ENCODE assay signal across 1 cellular context in the genomic region with DNA sequence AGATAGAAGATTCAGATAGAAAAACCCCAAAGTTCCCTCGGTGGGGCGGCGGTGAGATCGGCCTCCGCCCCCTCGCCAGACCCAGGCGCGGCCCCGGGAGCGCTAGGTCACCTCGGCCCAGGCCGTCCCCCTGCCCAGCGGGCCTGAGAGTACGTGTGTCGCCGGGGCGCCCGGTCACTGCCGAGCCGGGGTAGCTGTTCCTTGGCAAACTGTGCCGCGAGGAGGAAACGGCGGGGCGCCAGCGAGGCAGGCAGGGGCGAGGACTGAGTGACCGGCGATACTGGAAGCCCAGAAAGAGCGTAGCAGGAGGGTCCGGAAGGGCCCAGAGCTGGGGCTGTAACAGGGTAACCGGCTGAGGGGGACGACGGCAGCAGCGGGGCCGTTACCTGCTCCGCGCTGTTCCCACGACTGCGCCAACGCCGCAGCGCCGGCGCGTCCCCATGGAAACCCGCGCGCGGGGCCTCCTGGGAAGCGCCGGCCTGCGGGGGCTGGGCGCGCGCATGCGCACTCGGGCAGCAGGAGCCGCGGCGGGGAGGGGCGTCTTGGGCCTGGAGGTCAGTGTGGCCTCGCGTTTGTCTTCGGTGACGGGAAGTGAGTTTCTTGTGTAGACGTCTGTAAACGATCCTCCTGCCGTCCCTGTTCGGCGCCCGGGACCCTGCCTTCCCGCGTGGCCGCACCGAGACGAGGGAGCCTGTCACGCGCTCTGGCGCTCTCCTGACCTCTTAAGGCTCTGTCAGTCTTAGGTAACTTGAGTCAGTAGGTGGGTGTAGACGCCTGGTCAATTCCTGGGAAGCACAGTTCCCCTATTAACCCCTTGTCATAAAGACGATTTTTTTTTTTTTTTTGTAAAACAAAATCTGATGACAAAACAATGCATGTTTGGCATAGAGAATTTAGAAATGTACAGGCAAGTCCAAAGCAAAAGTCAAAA.
A peak's percentile ranks its signal among the peaks of the same experiment; 100 is the strongest.
TF ChIP-seq lines count a peak whose summit lies in the region.

A gene (minus strand): TSS at position 440 of the 931 bp plus-strand sequence. CDS start 17,285 bp downstream, outside the sequence.

TF ChIP-seq in K562, 482 proteins besides CTCF, POLR2A, EP300 and RAD21 (continued from another document and continues in another):
- TF ChIP-seq, protein P1, sequence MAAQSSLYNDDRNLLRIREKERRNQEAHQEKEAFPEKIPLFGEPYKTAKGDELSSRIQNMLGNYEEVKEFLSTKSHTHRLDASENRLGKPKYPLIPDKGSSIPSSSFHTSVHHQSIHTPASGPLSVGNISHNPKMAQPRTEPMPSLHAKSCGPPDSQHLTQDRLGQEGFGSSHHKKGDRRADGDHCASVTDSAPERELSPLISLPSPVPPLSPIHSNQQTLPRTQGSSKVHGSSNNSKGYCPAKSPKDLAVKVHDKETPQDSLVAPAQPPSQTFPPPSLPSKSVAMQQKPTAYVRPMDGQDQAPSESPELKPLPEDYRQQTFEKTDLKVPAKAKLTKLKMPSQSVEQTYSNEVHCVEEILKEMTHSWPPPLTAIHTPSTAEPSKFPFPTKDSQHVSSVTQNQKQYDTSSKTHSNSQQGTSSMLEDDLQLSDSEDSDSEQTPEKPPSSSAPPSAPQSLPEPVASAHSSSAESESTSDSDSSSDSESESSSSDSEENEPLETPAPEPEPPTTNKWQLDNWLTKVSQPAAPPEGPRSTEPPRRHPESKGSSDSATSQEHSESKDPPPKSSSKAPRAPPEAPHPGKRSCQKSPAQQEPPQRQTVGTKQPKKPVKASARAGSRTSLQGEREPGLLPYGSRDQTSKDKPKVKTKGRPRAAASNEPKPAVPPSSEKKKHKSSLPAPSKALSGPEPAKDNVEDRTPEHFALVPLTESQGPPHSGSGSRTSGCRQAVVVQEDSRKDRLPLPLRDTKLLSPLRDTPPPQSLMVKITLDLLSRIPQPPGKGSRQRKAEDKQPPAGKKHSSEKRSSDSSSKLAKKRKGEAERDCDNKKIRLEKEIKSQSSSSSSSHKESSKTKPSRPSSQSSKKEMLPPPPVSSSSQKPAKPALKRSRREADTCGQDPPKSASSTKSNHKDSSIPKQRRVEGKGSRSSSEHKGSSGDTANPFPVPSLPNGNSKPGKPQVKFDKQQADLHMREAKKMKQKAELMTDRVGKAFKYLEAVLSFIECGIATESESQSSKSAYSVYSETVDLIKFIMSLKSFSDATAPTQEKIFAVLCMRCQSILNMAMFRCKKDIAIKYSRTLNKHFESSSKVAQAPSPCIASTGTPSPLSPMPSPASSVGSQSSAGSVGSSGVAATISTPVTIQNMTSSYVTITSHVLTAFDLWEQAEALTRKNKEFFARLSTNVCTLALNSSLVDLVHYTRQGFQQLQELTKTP (IDR thresholded peaks at IDR 0.05; ENCODE audit: low read depth in 1 of 2, partially characterized antibody in 2 of 2), result peak in 1 of 2 experiments; percentile 45
- TF ChIP-seq ELF1 (tag; IDR thresholded peaks at IDR 0.05) (no peak; the same call in none of the 2 replicates), MAFF (IDR thresholded peaks at IDR 0.05; ENCODE audit: low read length) (no peak), RHOXF2B (CRISPR knock-in tag; conservative IDR thresholded peaks at IDR 0.05) (no peak), TAF15 (IDR thresholded peaks at IDR 0.05; ENCODE audit: low read depth, low read length) (no peak), SRSF9 (IDR thresholded peaks at IDR 0.05; ENCODE audit: borderline replicate concordance, low read depth, low read length) (no peak), RBBP5 (IDR thresholded peaks at IDR 0.05; ENCODE audit: borderline replicate concordance, insufficient read depth, low read length, poor library complexity, severe bottlenecking) (peak; percentile 91), NFXL1 (CRISPR knock-in tag; IDR thresholded peaks at IDR 0.05) (no peak), RBM17 (IDR thresholded peaks at IDR 0.05; ENCODE audit: borderline replicate concordance, low read depth, low read length) (no peak), SMAD2 (IDR thresholded peaks at IDR 0.05; ENCODE audit: low read depth, low read length) (no peak), ZBTB8A (IDR thresholded peaks at IDR 0.05; ENCODE audit: partially characterized antibody) (no peak), MBD2 (IDR thresholded peaks at IDR 0.05; ENCODE audit: borderline replicate concordance, low read depth) (no peak), ZNF239 (CRISPR knock-in tag; IDR thresholded peaks at IDR 0.05) (0 out of 2 replicates have a peak, but pooled peaks have one; percentile 26), KLF6 (CRISPR knock-in tag; IDR thresholded peaks at IDR 0.05; ENCODE audit: borderline replicate concordance) (no peak), PCBP2 (IDR thresholded peaks at IDR 0.05; ENCODE audit: low read depth, low read length, poor library complexity, severe bottlenecking) (no peak), SIX5 (IDR thresholded peaks at IDR 0.05; ENCODE audit: borderline replicate concordance in 1 of 2, insufficient read depth in 1 of 2, low read depth in 1 of 2, low read length in 2 of 2) (0 out of 4 replicates have a peak, but pooled peaks of 1 of the 2 experiments have one; percentile 19), ZNF780A (CRISPR knock-in tag; IDR thresholded peaks at IDR 0.05) (no peak), ZNF253 (CRISPR knock-in tag; conservative IDR thresholded peaks at IDR 0.05) (no peak), NFYB (IDR thresholded peaks at IDR 0.05; ENCODE audit: extremely low read depth, insufficient read length) (no peak), HMG20A (CRISPR knock-in tag; conservative IDR thresholded peaks at IDR 0.05) (no peak), XRCC5 (IDR thresholded peaks at IDR 0.05; ENCODE audit: low read depth, low read length) (no peak), KAT7 (CRISPR knock-in tag; IDR thresholded peaks at IDR 0.05; ENCODE audit: borderline replicate concordance) (no peak), SETDB1 (IDR thresholded peaks at IDR 0.05; ENCODE audit: low read length) (no peak), CBFA2T2 (conservative IDR thresholded peaks at IDR 0.05) (no peak), ZNF324 (CRISPR knock-in tag; IDR thresholded peaks at IDR 0.05) (no peak; the same call in 1 of the 2 replicates), SP1 (CRISPR knock-in tag; IDR thresholded peaks at IDR 0.05) (no peak), TSC22D4 (tag; IDR thresholded peaks at IDR 0.05) (no peak), MCM7 (IDR thresholded peaks at IDR 0.05) (no peak), MXI1 (IDR thresholded peaks at IDR 0.05; ENCODE audit: low read depth, low read length) (peak; percentile 90), FOXJ3 (CRISPR knock-in tag; IDR thresholded peaks at IDR 0.05) (no peak), RAD51 (IDR thresholded peaks at IDR 0.05; ENCODE audit: borderline replicate concordance, low read depth) (peak; percentile 37; the same call in 1 of the 2 replicates), PHF20 (IDR thresholded peaks at IDR 0.05; ENCODE audit: partially characterized antibody) (no peak)
- TF ChIP-seq, protein P2, sequence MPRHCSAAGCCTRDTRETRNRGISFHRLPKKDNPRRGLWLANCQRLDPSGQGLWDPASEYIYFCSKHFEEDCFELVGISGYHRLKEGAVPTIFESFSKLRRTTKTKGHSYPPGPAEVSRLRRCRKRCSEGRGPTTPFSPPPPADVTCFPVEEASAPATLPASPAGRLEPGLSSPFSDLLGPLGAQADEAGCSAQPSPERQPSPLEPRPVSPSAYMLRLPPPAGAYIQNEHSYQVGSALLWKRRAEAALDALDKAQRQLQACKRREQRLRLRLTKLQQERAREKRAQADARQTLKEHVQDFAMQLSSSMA (CRISPR knock-in tag; IDR thresholded peaks at IDR 0.05), result peak; percentile 33; the same call in 1 of the 2 replicates
- TF ChIP-seq, protein P3, sequence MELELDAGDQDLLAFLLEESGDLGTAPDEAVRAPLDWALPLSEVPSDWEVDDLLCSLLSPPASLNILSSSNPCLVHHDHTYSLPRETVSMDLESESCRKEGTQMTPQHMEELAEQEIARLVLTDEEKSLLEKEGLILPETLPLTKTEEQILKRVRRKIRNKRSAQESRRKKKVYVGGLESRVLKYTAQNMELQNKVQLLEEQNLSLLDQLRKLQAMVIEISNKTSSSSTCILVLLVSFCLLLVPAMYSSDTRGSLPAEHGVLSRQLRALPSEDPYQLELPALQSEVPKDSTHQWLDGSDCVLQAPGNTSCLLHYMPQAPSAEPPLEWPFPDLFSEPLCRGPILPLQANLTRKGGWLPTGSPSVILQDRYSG (tag; conservative IDR thresholded peaks at IDR 0.05; ENCODE audit: low read depth), result peak; percentile 31; the same call in 1 of the 2 replicates
- TF ChIP-seq, protein P4, sequence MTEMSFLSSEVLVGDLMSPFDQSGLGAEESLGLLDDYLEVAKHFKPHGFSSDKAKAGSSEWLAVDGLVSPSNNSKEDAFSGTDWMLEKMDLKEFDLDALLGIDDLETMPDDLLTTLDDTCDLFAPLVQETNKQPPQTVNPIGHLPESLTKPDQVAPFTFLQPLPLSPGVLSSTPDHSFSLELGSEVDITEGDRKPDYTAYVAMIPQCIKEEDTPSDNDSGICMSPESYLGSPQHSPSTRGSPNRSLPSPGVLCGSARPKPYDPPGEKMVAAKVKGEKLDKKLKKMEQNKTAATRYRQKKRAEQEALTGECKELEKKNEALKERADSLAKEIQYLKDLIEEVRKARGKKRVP (CRISPR knock-in tag; IDR thresholded peaks at IDR 0.05), result no peak; the same call in 1 of the 2 replicates
- TF ChIP-seq, protein P5, sequence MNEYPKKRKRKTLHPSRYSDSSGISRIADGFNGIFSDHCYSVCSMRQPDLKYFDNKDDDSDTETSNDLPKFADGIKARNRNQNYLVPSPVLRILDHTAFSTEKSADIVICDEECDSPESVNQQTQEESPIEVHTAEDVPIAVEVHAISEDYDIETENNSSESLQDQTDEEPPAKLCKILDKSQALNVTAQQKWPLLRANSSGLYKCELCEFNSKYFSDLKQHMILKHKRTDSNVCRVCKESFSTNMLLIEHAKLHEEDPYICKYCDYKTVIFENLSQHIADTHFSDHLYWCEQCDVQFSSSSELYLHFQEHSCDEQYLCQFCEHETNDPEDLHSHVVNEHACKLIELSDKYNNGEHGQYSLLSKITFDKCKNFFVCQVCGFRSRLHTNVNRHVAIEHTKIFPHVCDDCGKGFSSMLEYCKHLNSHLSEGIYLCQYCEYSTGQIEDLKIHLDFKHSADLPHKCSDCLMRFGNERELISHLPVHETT (CRISPR knock-in tag; conservative IDR thresholded peaks at IDR 0.05 in 1 of 2, IDR thresholded peaks at IDR 0.05 in 1 of 2), result peak in 1 of 2 experiments; percentile 85; a peak in 2 of 4 replicates
- TF ChIP-seq, protein P6, sequence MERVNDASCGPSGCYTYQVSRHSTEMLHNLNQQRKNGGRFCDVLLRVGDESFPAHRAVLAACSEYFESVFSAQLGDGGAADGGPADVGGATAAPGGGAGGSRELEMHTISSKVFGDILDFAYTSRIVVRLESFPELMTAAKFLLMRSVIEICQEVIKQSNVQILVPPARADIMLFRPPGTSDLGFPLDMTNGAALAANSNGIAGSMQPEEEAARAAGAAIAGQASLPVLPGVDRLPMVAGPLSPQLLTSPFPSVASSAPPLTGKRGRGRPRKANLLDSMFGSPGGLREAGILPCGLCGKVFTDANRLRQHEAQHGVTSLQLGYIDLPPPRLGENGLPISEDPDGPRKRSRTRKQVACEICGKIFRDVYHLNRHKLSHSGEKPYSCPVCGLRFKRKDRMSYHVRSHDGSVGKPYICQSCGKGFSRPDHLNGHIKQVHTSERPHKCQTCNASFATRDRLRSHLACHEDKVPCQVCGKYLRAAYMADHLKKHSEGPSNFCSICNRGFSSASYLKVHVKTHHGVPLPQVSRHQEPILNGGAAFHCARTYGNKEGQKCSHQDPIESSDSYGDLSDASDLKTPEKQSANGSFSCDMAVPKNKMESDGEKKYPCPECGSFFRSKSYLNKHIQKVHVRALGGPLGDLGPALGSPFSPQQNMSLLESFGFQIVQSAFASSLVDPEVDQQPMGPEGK (CRISPR knock-in tag; IDR thresholded peaks at IDR 0.05; ENCODE audit: borderline replicate concordance), result no peak
- TF ChIP-seq, protein P7, sequence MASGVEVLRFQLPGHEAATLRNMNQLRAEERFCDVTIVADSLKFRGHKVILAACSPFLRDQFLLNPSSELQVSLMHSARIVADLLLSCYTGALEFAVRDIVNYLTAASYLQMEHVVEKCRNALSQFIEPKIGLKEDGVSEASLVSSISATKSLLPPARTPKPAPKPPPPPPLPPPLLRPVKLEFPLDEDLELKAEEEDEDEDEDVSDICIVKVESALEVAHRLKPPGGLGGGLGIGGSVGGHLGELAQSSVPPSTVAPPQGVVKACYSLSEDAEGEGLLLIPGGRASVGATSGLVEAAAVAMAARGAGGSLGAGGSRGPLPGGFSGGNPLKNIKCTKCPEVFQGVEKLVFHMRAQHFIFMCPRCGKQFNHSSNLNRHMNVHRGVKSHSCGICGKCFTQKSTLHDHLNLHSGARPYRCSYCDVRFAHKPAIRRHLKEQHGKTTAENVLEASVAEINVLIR (CRISPR knock-in tag; IDR thresholded peaks at IDR 0.05), result peak; percentile 26; the same call in 1 of the 2 replicates
- TF ChIP-seq, protein P8, sequence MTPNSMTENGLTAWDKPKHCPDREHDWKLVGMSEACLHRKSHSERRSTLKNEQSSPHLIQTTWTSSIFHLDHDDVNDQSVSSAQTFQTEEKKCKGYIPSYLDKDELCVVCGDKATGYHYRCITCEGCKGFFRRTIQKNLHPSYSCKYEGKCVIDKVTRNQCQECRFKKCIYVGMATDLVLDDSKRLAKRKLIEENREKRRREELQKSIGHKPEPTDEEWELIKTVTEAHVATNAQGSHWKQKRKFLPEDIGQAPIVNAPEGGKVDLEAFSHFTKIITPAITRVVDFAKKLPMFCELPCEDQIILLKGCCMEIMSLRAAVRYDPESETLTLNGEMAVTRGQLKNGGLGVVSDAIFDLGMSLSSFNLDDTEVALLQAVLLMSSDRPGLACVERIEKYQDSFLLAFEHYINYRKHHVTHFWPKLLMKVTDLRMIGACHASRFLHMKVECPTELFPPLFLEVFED (CRISPR knock-in tag; conservative IDR thresholded peaks at IDR 0.05), result peak; percentile 88
- TF ChIP-seq, protein P9, sequence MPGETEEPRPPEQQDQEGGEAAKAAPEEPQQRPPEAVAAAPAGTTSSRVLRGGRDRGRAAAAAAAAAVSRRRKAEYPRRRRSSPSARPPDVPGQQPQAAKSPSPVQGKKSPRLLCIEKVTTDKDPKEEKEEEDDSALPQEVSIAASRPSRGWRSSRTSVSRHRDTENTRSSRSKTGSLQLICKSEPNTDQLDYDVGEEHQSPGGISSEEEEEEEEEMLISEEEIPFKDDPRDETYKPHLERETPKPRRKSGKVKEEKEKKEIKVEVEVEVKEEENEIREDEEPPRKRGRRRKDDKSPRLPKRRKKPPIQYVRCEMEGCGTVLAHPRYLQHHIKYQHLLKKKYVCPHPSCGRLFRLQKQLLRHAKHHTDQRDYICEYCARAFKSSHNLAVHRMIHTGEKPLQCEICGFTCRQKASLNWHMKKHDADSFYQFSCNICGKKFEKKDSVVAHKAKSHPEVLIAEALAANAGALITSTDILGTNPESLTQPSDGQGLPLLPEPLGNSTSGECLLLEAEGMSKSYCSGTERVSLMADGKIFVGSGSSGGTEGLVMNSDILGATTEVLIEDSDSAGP (CRISPR knock-in tag; IDR thresholded peaks at IDR 0.05), result no peak
- TF ChIP-seq, protein P10, sequence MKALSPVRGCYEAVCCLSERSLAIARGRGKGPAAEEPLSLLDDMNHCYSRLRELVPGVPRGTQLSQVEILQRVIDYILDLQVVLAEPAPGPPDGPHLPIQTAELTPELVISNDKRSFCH (CRISPR knock-in tag; IDR thresholded peaks at IDR 0.05), result no peak
- TF ChIP-seq, protein P10 (tag; IDR thresholded peaks at IDR 0.05), result peak; percentile 77; the same call in 1 of the 2 replicates
